In the genomic region with DNA sequence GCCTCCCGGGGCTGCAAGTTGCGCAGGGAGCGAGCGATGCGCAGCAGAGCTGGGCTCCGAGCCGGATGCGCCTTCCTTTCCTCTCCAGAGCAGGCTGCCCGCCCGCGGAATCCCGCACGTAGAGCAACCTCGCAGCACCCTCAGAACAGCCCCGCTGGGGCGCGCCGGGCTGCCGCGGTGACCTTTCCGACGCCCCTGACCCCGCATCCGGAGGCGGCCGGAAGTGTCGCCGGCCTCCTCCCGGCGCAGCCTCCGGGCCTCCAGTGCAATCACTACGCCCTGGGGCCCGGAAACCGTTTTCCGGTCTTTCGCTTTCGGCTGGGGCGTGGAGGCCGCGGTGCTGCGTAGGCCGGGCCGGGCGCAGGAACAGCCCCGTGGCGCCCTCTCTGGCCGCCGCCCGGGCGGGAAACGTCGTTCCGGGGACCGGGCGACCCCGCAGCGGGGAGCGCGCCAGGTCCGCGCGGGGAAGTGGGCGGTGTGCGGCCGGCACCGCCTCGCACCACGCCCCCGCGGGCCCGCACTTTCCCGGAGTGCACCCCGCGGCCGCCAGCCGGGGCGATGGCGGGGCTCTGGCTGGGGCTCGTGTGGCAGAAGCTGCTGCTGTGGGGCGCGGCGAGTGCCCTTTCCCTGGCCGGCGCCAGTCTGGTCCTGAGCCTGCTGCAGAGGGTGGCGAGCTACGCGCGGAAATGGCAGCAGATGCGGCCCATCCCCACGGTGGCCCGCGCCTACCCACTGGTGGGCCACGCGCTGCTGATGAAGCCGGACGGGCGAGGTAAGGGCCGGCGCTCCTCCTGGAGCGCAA, we compare ENCODE assay signal across 8 cellular contexts. TPM values are rescaled to one million over a fixed set of nuclear protein-coding genes. Genes with fewer than 3 reads are reported as not detected.
DNase-seq lines count a peak whose midpoint lies in the region; ATAC-seq, FAIRE-seq and TF ChIP-seq lines count a peak whose summit lies in the region.

TSS of gene CYP4V2 (plus strand) at position 302 of the 802 bp plus-strand sequence. CDS start at position 559, 257 bp downstream.

- H3K9ac ChIP-seq in endothelial cell of umbilical vein (replicated peaks; ENCODE audit: extremely low read depth, insufficient read depth, low read length), result peak within 1 kb of the TSS; percentile 49

- intact Hi-C loops in endothelial cell of umbilical vein (cut with micrococcal nuclease), result loop anchor here (1.0 to 10.0 kb wide), 4 partner anchors 12 to 1367 kb away; partner anchors contain the start of genes ACSL1 and TLR3

- ATAC-seq in GM18907 (IDR thresholded peaks at IDR 0.05; ENCODE audit: unreplicated experiment) (peak; percentile 91), HG03135 (IDR thresholded peaks at IDR 0.05; ENCODE audit: unreplicated experiment) (peak; percentile 89)

- no peaks in the 10 kb centered on the region for H3K9me1 ChIP-seq in endothelial cell of umbilical vein (replicated peaks; ENCODE audit: control insufficient read depth, extremely low read depth, insufficient read depth, low read length)

- TF ChIP-seq POLR2A in endothelial cell of umbilical vein (IDR thresholded peaks at IDR 0.05; ENCODE audit: low read depth, low read length), result no peak

- H3K36me3 ChIP-seq in BJ (ENCODE audit: control insufficient read depth, insufficient read depth, low read length) (0 out of 2 replicates have a peak, but pooled peaks cover 3% of the 10 kb centered on the region), endothelial cell of umbilical vein (ENCODE audit: control insufficient read depth in 2 of 2, extremely low read depth in 1 of 2, insufficient read depth in 2 of 2, low read length in 2 of 2) (no peaks in the 10 kb centered on the region)

- H3K4me3 ChIP-seq in BJ (ENCODE audit: low read depth, low read length), result peak within 1 kb of the TSS; percentile 90
- peak within 1 kb of the TSS; percentile 56 to 74 (median 68) for H3K4me3 ChIP-seq in endothelial cell of umbilical vein (replicated peaks in 1 of 3; ENCODE audit: insufficient read depth in 1 of 3, low read depth in 1 of 3, low read length in 3 of 3)

- peak within 1 kb of the TSS; percentile 88 for H2AFZ ChIP-seq in endothelial cell of umbilical vein (ENCODE audit: low read depth, low read length)

- no peaks in the 10 kb centered on the region for H3K9me3 ChIP-seq in endothelial cell of umbilical vein (replicated peaks; ENCODE audit: control insufficient read depth, insufficient read depth, low read length)

- POLR2A ChIA-PET in BJ (lab: Charles Lee), result no interaction called here
- POLR2A ChIA-PET in endothelial cell of umbilical vein (lab: Charles Lee), result no interaction called here

- H4K20me1 ChIP-seq in endothelial cell of umbilical vein (replicated peaks; ENCODE audit: control insufficient read depth, extremely low read depth, insufficient read depth, low read length), result no peaks in the 10 kb centered on the region

- dilution Hi-C loops in endothelial cell of umbilical vein (cut with MboI; ENCODE audit: extremely low pct_ligation_motif_present, low sequenced_read_pairs), result no loop called here

- no peak for DNase-seq in BJ (ENCODE audit: low read depth)
- DNase-seq in NOMO-1 treated with DMSO at 0.1 percent for 48 hours (lab: John Stamatoyannopoulos, UW; ENCODE audit: unreplicated experiment), result peak; percentile 75
- DNase-seq in activated CD8-positive, alpha-beta memory T cell treated with anti-CD3 and anti-CD28 coated beads, Interleukin-2, amount 50 U/mL, for 24 hours (ENCODE audit: extremely low read depth), result peak; percentile 75
- peak; percentile 28 for DNase-seq in endothelial cell of umbilical vein (ENCODE audit: low read depth, low spot score)
- DNase-seq in middle frontal gyrus (ENCODE audit: extremely low spot score, low spot score), result peak; percentile 46
- peak; percentile 64 to 75 for DNase-seq in stimulated activated CD8-positive, alpha-beta memory T cell treated with anti-CD3 and anti-CD28 coated beads, Interleukin-4, amount 100 ng/mL, for 1 hour (ENCODE audit: low read depth in 2 of 2, low spot score in 1 of 2)

- TF ChIP-seq CTCF in BJ (IDR thresholded peaks at IDR 0.05; ENCODE audit: insufficient read depth, low read depth, low read length) (no peak), endothelial cell of umbilical vein (IDR thresholded peaks at IDR 0.05; ENCODE audit: extremely low read depth in 1 of 2, insufficient read depth in 1 of 2, low read depth in 1 of 2, low read length in 2 of 2) (peak; percentile 24 to 31)

- BruUV-seq in endothelial cell of umbilical vein (replicated peaks; lab: Mats Ljungman, UMichigan), result no TSS peak

- H3K27me3 ChIP-seq in BJ (ENCODE audit: control insufficient read depth, insufficient read depth, low read length) (no peaks in the 10 kb centered on the region), endothelial cell of umbilical vein (ENCODE audit: control insufficient read depth in 2 of 2, insufficient read depth in 2 of 2, low read length in 2 of 2) (peaks cover 4 to 6% of the 10 kb centered on the region in 2 experiments)

- FAIRE-seq in endothelial cell of umbilical vein (lab: Jason Lieb, UNC), result peak; percentile 67

- H3K4me2 ChIP-seq in endothelial cell of umbilical vein (ENCODE audit: insufficient read depth, low read length), result peak within 1 kb of the TSS; percentile 60

- no peaks in the 10 kb centered on the region for H3K79me2 ChIP-seq in endothelial cell of umbilical vein (ENCODE audit: control insufficient read depth, insufficient read depth, low read length)

- CTCF ChIA-PET in BJ (lab: Yijun Ruan, JAX), result no interaction called here
- CTCF ChIA-PET in endothelial cell of umbilical vein (lab: Charles Lee), result interaction anchor here (0.7 to 1.8 kb wide), 3 partner anchors 10 to 54 kb away, joined by 3 to 9 read pairs (median 6); no protein-coding TSS in a partner anchor

- no peak within 1 kb of the TSS for H3K27ac ChIP-seq in endothelial cell of umbilical vein (ENCODE audit: insufficient read depth, low read depth, low read length)

- peaks cover 8% of the 10 kb centered on the region for H3K4me1 ChIP-seq in endothelial cell of umbilical vein (ENCODE audit: control insufficient read depth, extremely low read depth, insufficient read depth, low read length)

TF ChIP-seq in endothelial cell of umbilical vein, 7 proteins besides CTCF, POLR2A, EP300 and RAD21:
- TF ChIP-seq POLR2AphosphoS5 (IDR thresholded peaks at IDR 0.05; ENCODE audit: insufficient read depth, low read depth, low read length), result peak; percentile 49
- TF ChIP-seq MAX (IDR thresholded peaks at IDR 0.05; ENCODE audit: insufficient read depth, insufficient read length), result no peak
TF ChIP-seq in endothelial cell of umbilical vein: peak in this region for 1.

RNA-seq across cellular contexts. Expression of gene CYP4V2, which starts in this region (rescaled TPM):
- polyA plus RNA-seq in BJ (2011; rRNA removed), result 4.2 and 6.3 TPM in 2 replicates
- polyA minus RNA-seq in BJ (2011; rRNA and poly(A)+ RNA removed), result 1.8 and 3.5 TPM in 2 replicates
- total RNA-seq in endothelial cell of umbilical vein, result 1.7 and 3.1 TPM in 2 replicates
- polyA plus RNA-seq in endothelial cell of umbilical vein, result 0.25 and 0.28 TPM in 2 replicates
- 0.37 and 0.52 TPM in 2 replicates for polyA plus RNA-seq in endothelial cell of umbilical vein (2011; cell fraction: cytosol; rRNA removed)
- polyA plus RNA-seq in endothelial cell of umbilical vein (2011; cell fraction: nucleus; rRNA removed), result 0.20 and 0.50 TPM in 2 replicates
- polyA plus RNA-seq in endothelial cell of umbilical vein (2012), result 0.23 TPM in 1 of 2 replicates, not detected in the other
- polyA minus RNA-seq in endothelial cell of umbilical vein, result 0.51 and 0.66 TPM in 2 replicates
- 1.4 TPM for polyA minus RNA-seq in endothelial cell of umbilical vein (2011; cell fraction: cytosol; rRNA and poly(A)+ RNA removed)
- polyA minus RNA-seq in endothelial cell of umbilical vein (2011; cell fraction: nucleus; rRNA and poly(A)+ RNA removed), result 0.19 and 0.34 TPM in 2 replicates
